In the genomic region with DNA sequence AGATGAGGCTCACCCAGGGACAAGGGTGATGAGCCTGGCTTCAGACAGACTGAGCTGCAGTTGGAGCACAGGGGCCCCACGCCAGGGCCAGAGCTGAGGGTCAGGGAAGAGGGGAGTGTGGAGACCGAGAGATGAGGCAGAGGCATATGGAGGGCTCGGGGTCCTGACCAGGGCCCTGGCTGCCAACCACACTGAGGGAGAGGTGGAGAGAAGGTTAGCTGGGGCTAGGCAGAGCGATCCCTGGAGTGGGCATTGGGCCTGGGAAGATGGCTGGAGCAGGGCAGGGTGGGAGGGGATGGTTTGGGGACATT, we compare ENCODE assay signal across 16 cellular contexts. TPM values are rescaled to one million over a fixed set of nuclear protein-coding genes. Genes with fewer than 3 reads are reported as not detected.
"Had no signal": no experiment of that assay in that cellular context is flagged by ENCODE, and none has a peak within 500 bp of the region (broad histone marks: within the 10 kb centered on the region; RNA-seq: fewer than 3 reads in every experiment).

No MANE protein-coding gene starts in this region.

- H3K27me3 ChIP-seq: body of pancreas, foreskin keratinocyte, ovary had no signal

- ATAC-seq: body of pancreas; foreskin keratinocyte; left lobe of liver; naive thymus-derived CD8-positive, alpha-beta T cell; stimulated activated naive CD8-positive, alpha-beta T cell treated with anti-CD3 and anti-CD28 coated beads, Interleukin-15, amount 100 ng/mL, for 72 hours; WTC11 had no signal

- H3K36me3 ChIP-seq: ovary, transverse colon had no signal

- H3K27ac ChIP-seq: body of pancreas, foreskin keratinocyte, ovary, transverse colon had no signal

- DNase-seq: activated CD4-positive, alpha-beta T cell treated with anti-CD3 and anti-CD28 coated beads for 48 hours; body of pancreas; endodermal cell; foreskin keratinocyte; midbrain; naive thymus-derived CD8-positive, alpha-beta T cell; ovary; SHP77 treated with DMSO at 0.1 percent for 48 hours; stimulated activated CD4-positive, alpha-beta T cell treated with anti-CD3 and anti-CD28 coated beads, Interleukin-4, amount 100 ng/mL, for 24 hours; stimulated activated naive CD8-positive, alpha-beta T cell treated with anti-CD3 and anti-CD28 coated beads, Interleukin-15, amount 100 ng/mL, for 72 hours; transverse colon had no signal

- H3K4me3 ChIP-seq: body of pancreas, esophagus muscularis mucosa, ovary, transverse colon had no signal

- H3K9me3 ChIP-seq: body of pancreas, esophagus muscularis mucosa, ovary, transverse colon had no signal

- H3K4me1 ChIP-seq: body of pancreas had no signal

RNA-seq across cellular contexts. Expression of gene PEAR1, which starts 8.0 kb away (rescaled TPM):
- polyA plus RNA-seq: naive thymus-derived CD8-positive, alpha-beta T cell had no signal

RNA-seq across cellular contexts. Expression of gene LRRC71, which starts 18.9 kb away (rescaled TPM):
- total RNA-seq: activated T-helper 2 cell treated with anti-CD3 and anti-CD28 coated beads, Interferon-gamma antibody, Interleukin-2, Interleukin-4, amounts not matched to agents 10 μg/mL and 5 μg/mL and 100 μg/mL, durations not matched to agents 14 hours and 24 hours and 36 hours; body of pancreas; endodermal cell; esophagus muscularis mucosa; foreskin keratinocyte; left lobe of liver; naive thymus-derived CD8-positive, alpha-beta T cell had no signal
- polyA plus RNA-seq: foreskin keratinocyte; naive thymus-derived CD8-positive, alpha-beta T cell had no signal

RNA-seq across cellular contexts. Expression of gene NTRK1, which starts 40.9 kb away (rescaled TPM):
- total RNA-seq: dermis microvascular lymphatic vessel endothelial cell; foreskin keratinocyte; left lobe of liver; naive thymus-derived CD8-positive, alpha-beta T cell had no signal

RNA-seq across cellular contexts. Expression of gene INSRR, which starts 42.6 kb away (rescaled TPM):
- total RNA-seq: dermis microvascular lymphatic vessel endothelial cell; esophagus muscularis mucosa; foreskin keratinocyte; left lobe of liver; naive thymus-derived CD8-positive, alpha-beta T cell; transverse colon had no signal
- polyA plus RNA-seq: foreskin keratinocyte; naive thymus-derived CD8-positive, alpha-beta T cell had no signal
